Comparison of ENCODE assay signal across 17 cellular contexts in genomic region chr1:12335815-12336214, GRCh38.
"Had no signal": no experiment of that assay in that cellular context is flagged by ENCODE, and none has a peak within 500 bp of the region (broad histone marks: within the 10 kb centered on the region; RNA-seq: fewer than 3 reads in every experiment).

No MANE protein-coding gene starts in this region.

- H3K27me3 ChIP-seq: esophagus squamous epithelium, right atrium auricular region, sigmoid colon, stomach, transverse colon had no signal

- ATAC-seq: effector memory CD8-positive, alpha-beta T cell; left colon; natural killer cell had no signal

- H3K27ac ChIP-seq: esophagus squamous epithelium, thoracic aorta, transverse colon had no signal

- H3K27me3 Mint-ChIP-seq: central memory CD8-positive, alpha-beta T cell; effector memory CD8-positive, alpha-beta T cell had no signal

- H3K27ac Mint-ChIP-seq: natural killer cell had no signal

- DNase-seq: effector memory CD8-positive, alpha-beta T cell; esophagus squamous epithelium; foreskin fibroblast; hippocampal formation; left colon; mammary epithelial cell; natural killer cell; sigmoid colon; stimulated activated CD4-positive, alpha-beta T cell treated with anti-CD3 and anti-CD28 coated beads, Interleukin-12 subunit alpha, Interleukin-12 subunit beta, amount 100 ng/mL, for 4 hours; stimulated activated naive CD4-positive, alpha-beta T cell; stomach; substantia nigra; transverse colon had no signal

- H3K4me3 ChIP-seq: esophagus squamous epithelium, right atrium auricular region, sigmoid colon, skin epidermis, stomach, thoracic aorta, transverse colon had no signal

- H3K4me3 Mint-ChIP-seq: central memory CD8-positive, alpha-beta T cell; effector memory CD8-positive, alpha-beta T cell; natural killer cell had no signal

- H3K9me3 ChIP-seq: esophagus squamous epithelium, right atrium auricular region, sigmoid colon, stomach, thoracic aorta, transverse colon had no signal

- H3K9me3 Mint-ChIP-seq: central memory CD8-positive, alpha-beta T cell; effector memory CD8-positive, alpha-beta T cell; natural killer cell had no signal
